ENCODE assay signal across 19 cellular contexts in genomic region chrX:84737471-84737871, GRCh38.
DNase-seq lines count a peak whose midpoint lies in the region; TF ChIP-seq lines count a peak whose summit lies in the region.
"Had no signal": no experiment of that assay in that cellular context is flagged by ENCODE, and none has a peak within 500 bp of the region (broad histone marks: within the 10 kb centered on the region; RNA-seq: fewer than 3 reads in every experiment).

No MANE protein-coding gene starts in this region.

- no peak for TF ChIP-seq EP300 in ovary (IDR thresholded peaks at IDR 0.05)

- no peaks in the 10 kb centered on the region for H3K27me3 ChIP-seq in left ventricle myocardium inferior (ENCODE audit: low read depth)
- H3K27me3 ChIP-seq in ovary, result no peaks in the 10 kb centered on the region
- H3K27me3 ChIP-seq in thyroid gland, result no peaks in the 10 kb centered on the region
- H3K27me3 ChIP-seq: stomach had no signal

- TF ChIP-seq POLR2A in ovary (IDR thresholded peaks at IDR 0.05) (no peak), thyroid gland (IDR thresholded peaks at IDR 0.05) (no peak)

- H3K4me3 ChIP-seq in left ventricle myocardium inferior, result no peak overlapping the region
- H3K4me3 ChIP-seq in ovary, result no peak overlapping the region
- no peak overlapping the region for H3K4me3 ChIP-seq in thyroid gland (replicated peaks in 1 of 3)
- H3K4me3 ChIP-seq: mucosa of descending colon, psoas muscle, stomach had no signal

- H3K4me1 ChIP-seq in left ventricle myocardium inferior, result no peaks in the 10 kb centered on the region
- H3K4me1 ChIP-seq in ovary (ENCODE audit: insufficient read depth), result no peaks in the 10 kb centered on the region
- no peaks in the 10 kb centered on the region for H3K4me1 ChIP-seq in thyroid gland
- H3K4me1 ChIP-seq: psoas muscle, stomach had no signal

- H3K9me3 ChIP-seq in left ventricle myocardium inferior (replicated peaks), result no peaks in the 10 kb centered on the region
- H3K9me3 ChIP-seq in ovary, result no peaks in the 10 kb centered on the region
- H3K9me3 ChIP-seq in thyroid gland, result no peaks in the 10 kb centered on the region
- H3K9me3 ChIP-seq: mucosa of descending colon, psoas muscle, stomach had no signal

- POLR2A ChIA-PET in GM10248 (lab: Yijun Ruan, JAX), result no interaction called here

- no peak overlapping the region for H3K27ac ChIP-seq in left ventricle myocardium inferior (replicated peaks)
- H3K27ac ChIP-seq in ovary, result no peak overlapping the region
- peak overlapping the region in 1 of 3 donors; percentile 6 for H3K27ac ChIP-seq in thyroid gland
- H3K27ac ChIP-seq: KMS-11, psoas muscle, stomach had no signal

- intact Hi-C loops in left ventricle myocardium inferior (cut with micrococcal nuclease) (no loop called here), ovary (cut with DNase I) (loop anchor here in 1 of 4 donors (10.0 kb wide), 1 partner anchor 167 kb away; no protein-coding TSS in a partner anchor), thyroid gland (cut with DNase I) (no loop called here)

- CTCF ChIA-PET in GM10248 (lab: Yijun Ruan, JAX), result no interaction called here

- TF ChIP-seq CTCF in left ventricle myocardium inferior (IDR thresholded peaks at IDR 0.05; ENCODE audit: borderline replicate concordance), result no peak
- TF ChIP-seq CTCF in ovary (IDR thresholded peaks at IDR 0.05), result no peak
- no peak for TF ChIP-seq CTCF in thyroid gland (IDR thresholded peaks at IDR 0.05)
- no peak for TF ChIP-seq CTCF in GM10248 (IDR thresholded peaks at IDR 0.05; ENCODE audit: control extremely low read depth, extremely low read depth, low read depth, missing control alignments)

- peak; percentile 1 for DNase-seq in EH (ENCODE audit: low read depth)
- DNase-seq in amniotic epithelial cell (ENCODE audit: low read depth), result peak; percentile 57
- DNase-seq in left ventricle myocardium inferior, result peak; percentile 10
- peak; percentile 20 to 62 (median 28) for DNase-seq in ovary
- no peak for DNase-seq in thyroid gland
- no peak for DNase-seq in NCI-H2081 treated with DMSO at 0.1 percent for 48 hours (lab: John Stamatoyannopoulos, UW)
- no peak for DNase-seq in GM10248 (ENCODE audit: extremely low spot score)
- no peak for DNase-seq in stimulated activated CD4-positive, alpha-beta T cell treated with anti-CD3 and anti-CD28 coated beads, Interleukin-15, amount 100 ng/mL, for 24 hours
- DNase-seq: activated CD4-positive, alpha-beta T cell treated with anti-CD3 and anti-CD28 coated beads, Interleukin-2, amount 10 ng/mL, durations not matched to agents 24 days and 14 days; C1 segment of cervical spinal cord; DMS 273 treated with DMSO at 0.1 percent for 48 hours; GOT3; mucosa of descending colon; NCI-H187 treated with DMSO at 0.1 percent for 48 hours; NCI-H226; PC-3; psoas muscle; stomach had no signal

- WGBS in ovary, 3 donors, result 21 to 29% (median 26%) methylated on average over 4 of the region's 4 CpGs
- 56 to 70% methylated on average over 3 to 4 of the region's 4 CpGs for WGBS in thyroid gland, 2 donors

- H3K36me3 ChIP-seq in left ventricle myocardium inferior (no peaks in the 10 kb centered on the region), ovary (no peaks in the 10 kb centered on the region), thyroid gland (no peaks in the 10 kb centered on the region)
- H3K36me3 ChIP-seq: stomach had no signal

Comparison
In these comparisons a context has a peak if more than half of its experiments do, and no peak if none do; other contexts are left out.
1. DNase-seq: peak in EH (single experiment), amniotic epithelial cell (single experiment), left ventricle myocardium inferior (single experiment) and ovary (5 of 5); none in thyroid gland (0 of 2), NCI-H2081 treated with DMSO at 0.1 percent for 48 hours (single experiment), GM10248 (single experiment) and stimulated activated CD4-positive, alpha-beta T cell treated with anti-CD3 and anti-CD28 coated beads, Interleukin-15, amount 100 ng/mL, for 24 hours (single experiment).